Comparison of ENCODE assay signal across 8 cellular contexts in genomic region chr13:40026174-40026585, GRCh38.
DNase-seq lines count a peak whose midpoint lies in the region; ATAC-seq and TF ChIP-seq lines count a peak whose summit lies in the region.

No MANE protein-coding gene starts in this region.

- CTCF ChIA-PET in WTC11 (lab: Charles Lee): no interaction called here

- no peak overlapping the region for H3K4me3 Mint-ChIP-seq in WTC11

- no peak for TF ChIP-seq CTCF in GM20000 (IDR thresholded peaks at IDR 0.05; ENCODE audit: extremely low read depth, missing control alignments)
- no peak for TF ChIP-seq CTCF in WTC11 (IDR thresholded peaks at IDR 0.05)

- ATAC-seq in HG03469 (IDR thresholded peaks at IDR 0.05; ENCODE audit: unreplicated experiment) (peak; percentile 87), WTC11 (no peak)

- H3K27me3 Mint-ChIP-seq in WTC11 (ENCODE audit: low read depth): no peaks in the 10 kb centered on the region

- DNase-seq in GM20000 (ENCODE audit: low spot score) (peak; percentile 61), NCI-H524 treated with DMSO at 0.1 percent for 48 hours (lab: John Stamatoyannopoulos, UW) (no peak), NCI-H774 (lab: John Stamatoyannopoulos, UW) (no peak), WTC11 (ENCODE audit: low spot score) (no peak), NOMO-1 treated with DMSO at 0.1 percent for 48 hours (lab: John Stamatoyannopoulos, UW; ENCODE audit: unreplicated experiment) (no peak)
- peak; percentile 43 for DNase-seq in activated T-helper 9 cell treated with anti-CD3 and anti-CD28 coated beads, Interleukin-2, amount 50 U/mL, for 16 hours (ENCODE audit: low read depth)
- peak; percentile 74 for DNase-seq in stimulated activated CD8-positive, alpha-beta memory T cell treated with anti-CD3 and anti-CD28 coated beads, Interleukin-4, amount 100 ng/mL, for 48 hours

- H3K4me1 Mint-ChIP-seq in WTC11: peaks cover 9% of the 10 kb centered on the region

- POLR2A ChIA-PET in WTC11 (lab: Charles Lee): no interaction called here

- H3K27ac Mint-ChIP-seq in WTC11: no peak overlapping the region

- H3K9me3 Mint-ChIP-seq in WTC11: peaks cover 13% of the 10 kb centered on the region

- H3K36me3 Mint-ChIP-seq in WTC11: no peaks in the 10 kb centered on the region

TF ChIP-seq in WTC11, 78 proteins besides CTCF, POLR2A, EP300 and RAD21 (continues in another document):
- no peak for TF ChIP-seq RELA (CRISPR knock-in tag; IDR thresholded peaks at IDR 0.05; ENCODE audit: borderline replicate concordance)
- TF ChIP-seq, protein P1, sequence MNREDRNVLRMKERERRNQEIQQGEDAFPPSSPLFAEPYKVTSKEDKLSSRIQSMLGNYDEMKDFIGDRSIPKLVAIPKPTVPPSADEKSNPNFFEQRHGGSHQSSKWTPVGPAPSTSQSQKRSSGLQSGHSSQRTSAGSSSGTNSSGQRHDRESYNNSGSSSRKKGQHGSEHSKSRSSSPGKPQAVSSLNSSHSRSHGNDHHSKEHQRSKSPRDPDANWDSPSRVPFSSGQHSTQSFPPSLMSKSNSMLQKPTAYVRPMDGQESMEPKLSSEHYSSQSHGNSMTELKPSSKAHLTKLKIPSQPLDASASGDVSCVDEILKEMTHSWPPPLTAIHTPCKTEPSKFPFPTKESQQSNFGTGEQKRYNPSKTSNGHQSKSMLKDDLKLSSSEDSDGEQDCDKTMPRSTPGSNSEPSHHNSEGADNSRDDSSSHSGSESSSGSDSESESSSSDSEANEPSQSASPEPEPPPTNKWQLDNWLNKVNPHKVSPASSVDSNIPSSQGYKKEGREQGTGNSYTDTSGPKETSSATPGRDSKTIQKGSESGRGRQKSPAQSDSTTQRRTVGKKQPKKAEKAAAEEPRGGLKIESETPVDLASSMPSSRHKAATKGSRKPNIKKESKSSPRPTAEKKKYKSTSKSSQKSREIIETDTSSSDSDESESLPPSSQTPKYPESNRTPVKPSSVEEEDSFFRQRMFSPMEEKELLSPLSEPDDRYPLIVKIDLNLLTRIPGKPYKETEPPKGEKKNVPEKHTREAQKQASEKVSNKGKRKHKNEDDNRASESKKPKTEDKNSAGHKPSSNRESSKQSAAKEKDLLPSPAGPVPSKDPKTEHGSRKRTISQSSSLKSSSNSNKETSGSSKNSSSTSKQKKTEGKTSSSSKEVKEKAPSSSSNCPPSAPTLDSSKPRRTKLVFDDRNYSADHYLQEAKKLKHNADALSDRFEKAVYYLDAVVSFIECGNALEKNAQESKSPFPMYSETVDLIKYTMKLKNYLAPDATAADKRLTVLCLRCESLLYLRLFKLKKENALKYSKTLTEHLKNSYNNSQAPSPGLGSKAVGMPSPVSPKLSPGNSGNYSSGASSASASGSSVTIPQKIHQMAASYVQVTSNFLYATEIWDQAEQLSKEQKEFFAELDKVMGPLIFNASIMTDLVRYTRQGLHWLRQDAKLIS (CRISPR knock-in tag; IDR thresholded peaks at IDR 0.05; ENCODE audit: borderline replicate concordance): no peak
- no peak for TF ChIP-seq HMGXB4 (CRISPR knock-in tag; IDR thresholded peaks at IDR 0.05)
- TF ChIP-seq MAX (CRISPR knock-in tag; IDR thresholded peaks at IDR 0.05): no peak
- no peak for TF ChIP-seq ZNF232 (CRISPR knock-in tag; IDR thresholded peaks at IDR 0.05)
- TF ChIP-seq SMAD3 (CRISPR knock-in tag; IDR thresholded peaks at IDR 0.05; ENCODE audit: borderline replicate concordance): no peak
- no peak for TF ChIP-seq ZBTB21 (CRISPR knock-in tag; IDR thresholded peaks at IDR 0.05; ENCODE audit: borderline replicate concordance)
- no peak for TF ChIP-seq CREB1 (CRISPR knock-in tag; IDR thresholded peaks at IDR 0.05)
- TF ChIP-seq, protein P2, sequence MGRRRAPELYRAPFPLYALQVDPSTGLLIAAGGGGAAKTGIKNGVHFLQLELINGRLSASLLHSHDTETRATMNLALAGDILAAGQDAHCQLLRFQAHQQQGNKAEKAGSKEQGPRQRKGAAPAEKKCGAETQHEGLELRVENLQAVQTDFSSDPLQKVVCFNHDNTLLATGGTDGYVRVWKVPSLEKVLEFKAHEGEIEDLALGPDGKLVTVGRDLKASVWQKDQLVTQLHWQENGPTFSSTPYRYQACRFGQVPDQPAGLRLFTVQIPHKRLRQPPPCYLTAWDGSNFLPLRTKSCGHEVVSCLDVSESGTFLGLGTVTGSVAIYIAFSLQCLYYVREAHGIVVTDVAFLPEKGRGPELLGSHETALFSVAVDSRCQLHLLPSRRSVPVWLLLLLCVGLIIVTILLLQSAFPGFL (CRISPR knock-in tag; IDR thresholded peaks at IDR 0.05; ENCODE audit: borderline replicate concordance): no peak
- TF ChIP-seq CBFB (CRISPR knock-in tag; IDR thresholded peaks at IDR 0.05; ENCODE audit: low read depth): no peak
- no peak for TF ChIP-seq ERG (CRISPR knock-in tag; IDR thresholded peaks at IDR 0.05)
- TF ChIP-seq, protein P3, sequence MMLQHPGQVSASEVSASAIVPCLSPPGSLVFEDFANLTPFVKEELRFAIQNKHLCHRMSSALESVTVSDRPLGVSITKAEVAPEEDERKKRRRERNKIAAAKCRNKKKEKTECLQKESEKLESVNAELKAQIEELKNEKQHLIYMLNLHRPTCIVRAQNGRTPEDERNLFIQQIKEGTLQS (CRISPR knock-in tag; conservative IDR thresholded peaks at IDR 0.05): no peak
- no peak for TF ChIP-seq MYBL2 (CRISPR knock-in tag; IDR thresholded peaks at IDR 0.05)
- no peak for TF ChIP-seq SOX15 (CRISPR knock-in tag; IDR thresholded peaks at IDR 0.05)
- TF ChIP-seq USF1 (CRISPR knock-in tag; IDR thresholded peaks at IDR 0.05): no peak
- TF ChIP-seq TP53 (CRISPR knock-in tag; IDR thresholded peaks at IDR 0.05): no peak
- TF ChIP-seq, protein P4, sequence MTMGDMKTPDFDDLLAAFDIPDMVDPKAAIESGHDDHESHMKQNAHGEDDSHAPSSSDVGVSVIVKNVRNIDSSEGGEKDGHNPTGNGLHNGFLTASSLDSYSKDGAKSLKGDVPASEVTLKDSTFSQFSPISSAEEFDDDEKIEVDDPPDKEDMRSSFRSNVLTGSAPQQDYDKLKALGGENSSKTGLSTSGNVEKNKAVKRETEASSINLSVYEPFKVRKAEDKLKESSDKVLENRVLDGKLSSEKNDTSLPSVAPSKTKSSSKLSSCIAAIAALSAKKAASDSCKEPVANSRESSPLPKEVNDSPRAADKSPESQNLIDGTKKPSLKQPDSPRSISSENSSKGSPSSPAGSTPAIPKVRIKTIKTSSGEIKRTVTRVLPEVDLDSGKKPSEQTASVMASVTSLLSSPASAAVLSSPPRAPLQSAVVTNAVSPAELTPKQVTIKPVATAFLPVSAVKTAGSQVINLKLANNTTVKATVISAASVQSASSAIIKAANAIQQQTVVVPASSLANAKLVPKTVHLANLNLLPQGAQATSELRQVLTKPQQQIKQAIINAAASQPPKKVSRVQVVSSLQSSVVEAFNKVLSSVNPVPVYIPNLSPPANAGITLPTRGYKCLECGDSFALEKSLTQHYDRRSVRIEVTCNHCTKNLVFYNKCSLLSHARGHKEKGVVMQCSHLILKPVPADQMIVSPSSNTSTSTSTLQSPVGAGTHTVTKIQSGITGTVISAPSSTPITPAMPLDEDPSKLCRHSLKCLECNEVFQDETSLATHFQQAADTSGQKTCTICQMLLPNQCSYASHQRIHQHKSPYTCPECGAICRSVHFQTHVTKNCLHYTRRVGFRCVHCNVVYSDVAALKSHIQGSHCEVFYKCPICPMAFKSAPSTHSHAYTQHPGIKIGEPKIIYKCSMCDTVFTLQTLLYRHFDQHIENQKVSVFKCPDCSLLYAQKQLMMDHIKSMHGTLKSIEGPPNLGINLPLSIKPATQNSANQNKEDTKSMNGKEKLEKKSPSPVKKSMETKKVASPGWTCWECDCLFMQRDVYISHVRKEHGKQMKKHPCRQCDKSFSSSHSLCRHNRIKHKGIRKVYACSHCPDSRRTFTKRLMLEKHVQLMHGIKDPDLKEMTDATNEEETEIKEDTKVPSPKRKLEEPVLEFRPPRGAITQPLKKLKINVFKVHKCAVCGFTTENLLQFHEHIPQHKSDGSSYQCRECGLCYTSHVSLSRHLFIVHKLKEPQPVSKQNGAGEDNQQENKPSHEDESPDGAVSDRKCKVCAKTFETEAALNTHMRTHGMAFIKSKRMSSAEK (CRISPR knock-in tag; IDR thresholded peaks at IDR 0.05; ENCODE audit: borderline replicate concordance): no peak

Comparison
In these comparisons a context has a peak if more than half of its experiments do, and no peak if none do; other contexts are left out.
1. DNase-seq: peak in GM20000 (single experiment), activated T-helper 9 cell treated with anti-CD3 and anti-CD28 coated beads, Interleukin-2, amount 50 U/mL, for 16 hours (single experiment) and stimulated activated CD8-positive, alpha-beta memory T cell treated with anti-CD3 and anti-CD28 coated beads, Interleukin-4, amount 100 ng/mL, for 48 hours (single experiment); none in NCI-H524 treated with DMSO at 0.1 percent for 48 hours (single experiment), NCI-H774 (single experiment), WTC11 (single experiment) and NOMO-1 treated with DMSO at 0.1 percent for 48 hours (single experiment).